In genomic region chr17:55433029-55433628, GRCh38 we compare ENCODE assay signal across 11 cellular contexts. TPM values are rescaled to one million over a fixed set of nuclear protein-coding genes. Genes with fewer than 3 reads are reported as not detected.
A peak's percentile ranks its signal among the peaks of the same experiment; 100 is the strongest.
DNase-seq lines count a peak whose midpoint lies in the region; ATAC-seq and TF ChIP-seq lines count a peak whose summit lies in the region.
"Had no signal": no experiment of that assay in that cellular context is flagged by ENCODE, and none has a peak within 500 bp of the region (broad histone marks: within the 10 kb centered on the region; RNA-seq: fewer than 3 reads in every experiment).

No MANE protein-coding gene starts in this region.

- intact Hi-C loops in transverse colon (cut with DNase I; ENCODE audit: low total_unique reads) (no loop called here), posterior vena cava (cut with DNase I) (no loop called here)

- H3K36me3 ChIP-seq in transverse colon, result no peaks in the 10 kb centered on the region

- no peak for TF ChIP-seq EP300 in transverse colon (IDR thresholded peaks at IDR 0.05; ENCODE audit: low read depth)

- no peak for TF ChIP-seq CTCF in transverse colon (IDR thresholded peaks at IDR 0.05)

- peaks cover 13 to 37% (median 29%) of the 10 kb centered on the region in 4 donors for H3K4me1 ChIP-seq in transverse colon

- no peaks in the 10 kb centered on the region for H3K9me3 ChIP-seq in transverse colon

- H3K27ac ChIP-seq in transverse colon (peak overlapping the region; percentile 72 to 85 (median 81)), caudate nucleus (ENCODE audit: low read depth, low read length) (no peak overlapping the region)
- H3K27ac ChIP-seq: coronary artery had no signal

- in situ Hi-C loops in transverse colon (cut with MboI; ENCODE audit: low pct_ligation_motif_present in 1 of 4, low pct_unique_long_range_greater_than_20kb in 1 of 4, low sequenced_read_pairs in 3 of 4), result no loop called here

- 33 to 40% methylated on average over 7 of the region's 7 CpGs for whole genome bisulfite sequencing in transverse colon (ENCODE audit: low coverage in 1 of 2), 2 donors

- H3K27me3 ChIP-seq in transverse colon, result no peaks in the 10 kb centered on the region

- DNase-seq in amniotic epithelial cell (ENCODE audit: low read depth) (peak; percentile 70), left lobe of liver (ENCODE audit: low spot score) (no peak), transverse colon (no peak), posterior vena cava (ENCODE audit: low spot score) (no peak), caudate nucleus (lab: John Stamatoyannopoulos, UW) (no peak)
- DNase-seq in stimulated activated CD4-positive, alpha-beta T cell treated with anti-CD3 and anti-CD28 coated beads, Interleukin-1b, Interleukin-23, amount 100 ng/mL, for 48 hours, result no peak
- DNase-seq: activated T-cell treated with anti-CD3 and anti-CD28 coated beads, Interleukin-2, amount 50 U/mL, for 4 hours; NCI-H524; T-helper 17 cell had no signal

- TF ChIP-seq POLR2A in transverse colon (IDR thresholded peaks at IDR 0.05), result no peak

- H3K4me3 ChIP-seq in transverse colon, result no peak overlapping the region
- H3K4me3 ChIP-seq: coronary artery had no signal

- ATAC-seq in HG02610 (IDR thresholded peaks at IDR 0.05; ENCODE audit: unreplicated experiment), result peak; percentile 27
- ATAC-seq in left lobe of liver, result peak; percentile 69

RNA-seq across cellular contexts. Expression of gene MMD, which starts 11.5 kb away (rescaled TPM):
- total RNA-seq in left lobe of liver, result 4.3 TPM
- total RNA-seq in transverse colon, result 10 to 100 TPM in 3 of 4 donors, 1 to 10 TPM in 1; 4.8 to 18.9 (median 14.3) TPM
- 10 to 100 TPM in 1 of 2 donors, 1 to 10 TPM in 1; 8.0 to 18.2 TPM for total RNA-seq in posterior vena cava
